20 cellular contexts compared by ENCODE assay signal in genomic region chr6:90303037-90303436, GRCh38. TPM values are rescaled to one million over a fixed set of nuclear protein-coding genes. Genes with fewer than 3 reads are reported as not detected.
A peak's percentile ranks its signal among the peaks of the same experiment; 100 is the strongest.
DNase-seq lines count a peak whose midpoint lies in the region; ATAC-seq and TF ChIP-seq lines count a peak whose summit lies in the region.
"Had no signal": no experiment of that assay in that cellular context is flagged by ENCODE, and none has a peak within 500 bp of the region (broad histone marks: within the 10 kb centered on the region; RNA-seq: fewer than 3 reads in every experiment).

No MANE protein-coding gene starts in this region.

- ATAC-seq in T-helper 17 cell (no peak), memory B cell (ENCODE audit: low read depth) (no peak), foreskin keratinocyte (no peak)
- ATAC-seq: Panc1, SK-N-SH treated with all-trans-retinoic acid at 6 μM for 48 hours had no signal

- H3K9me3 ChIP-seq in DOHH2 (ENCODE audit: control insufficient read depth, insufficient read depth, low read length) (no peaks in the 10 kb centered on the region), T-helper 17 cell (ENCODE audit: control insufficient read depth, low read length, poor library complexity, severe bottlenecking) (no peaks in the 10 kb centered on the region), Karpas-422 (ENCODE audit: low read length) (no peaks in the 10 kb centered on the region)

- peak overlapping the region; percentile 83 for H3K4me3 ChIP-seq in DOHH2 (ENCODE audit: low read length)
- H3K4me3 ChIP-seq in Karpas-422 (ENCODE audit: low read length), result no peak overlapping the region

- DNase-seq in T-helper 17 cell (no peak), memory B cell (ENCODE audit: low spot score in 2 of 2) (no peak), Karpas-422 (no peak), AG08396 (ENCODE audit: low spot score) (no peak), foreskin keratinocyte (no peak), NCI-H1048 (lab: John Stamatoyannopoulos, UW) (no peak)
- DNase-seq: DMS53, EL, GF-D8, MM.1S, NCI-H1092 treated with DMSO at 0.1 percent for 48 hours, NCI-H1436 treated with DMSO at 0.1 percent for 48 hours, NCI-H2029, NCI-H2227 treated with DMSO at 0.1 percent for 48 hours, NCI-H510A treated with DMSO at 0.1 percent for 48 hours, NCI-H748 treated with DMSO at 0.1 percent for 48 hours had no signal

- peaks cover 18% of the 10 kb centered on the region for H3K4me1 Mint-ChIP-seq in T-helper 17 cell
- peaks cover 42% of the 10 kb centered on the region for H3K4me1 Mint-ChIP-seq in memory B cell

- H3K4me3 Mint-ChIP-seq in T-helper 17 cell, result peak overlapping the region; percentile 7
- peak overlapping the region; percentile 47 for H3K4me3 Mint-ChIP-seq in memory B cell

- H3K27me3 Mint-ChIP-seq in T-helper 17 cell, result peaks cover 22% of the 10 kb centered on the region
- H3K27me3 Mint-ChIP-seq in memory B cell, result no peaks in the 10 kb centered on the region

- H3K4me1 ChIP-seq in DOHH2 (ENCODE audit: control insufficient read depth, low read length) (peaks cover 95% of the 10 kb centered on the region), Karpas-422 (ENCODE audit: low read length) (no peaks in the 10 kb centered on the region; the same call in 1 of the 2 replicates), foreskin keratinocyte (no peaks in the 10 kb centered on the region)

- no peak overlapping the region for H3K9ac ChIP-seq in Karpas-422 (ENCODE audit: low read length)

- peaks cover 41% of the 10 kb centered on the region for H3K36me3 ChIP-seq in DOHH2 (ENCODE audit: control insufficient read depth, low read length)
- no peaks in the 10 kb centered on the region for H3K36me3 ChIP-seq in Karpas-422 (ENCODE audit: insufficient read depth, low read length)

- H3K9me2 ChIP-seq in DOHH2 (replicated peaks; ENCODE audit: control insufficient read depth, low read length) (no peaks in the 10 kb centered on the region), Karpas-422 (replicated peaks; ENCODE audit: insufficient read depth, low read length) (no peaks in the 10 kb centered on the region)

- H3K27me3 ChIP-seq in DOHH2 (ENCODE audit: control insufficient read depth, low read length) (no peaks in the 10 kb centered on the region), Karpas-422 (ENCODE audit: low read length) (0 out of 2 replicates have a peak, but pooled peaks cover 3% of the 10 kb centered on the region), foreskin keratinocyte (peaks cover 33% of the 10 kb centered on the region)

- H3K9me3 Mint-ChIP-seq in memory B cell, result peaks cover 1% of the 10 kb centered on the region

- no peak overlapping the region for H3K27ac Mint-ChIP-seq in T-helper 17 cell
- peak overlapping the region; percentile 54 for H3K27ac Mint-ChIP-seq in memory B cell

- H3K27ac ChIP-seq in DOHH2 (ENCODE audit: low read depth, low read length), result peak overlapping the region; percentile 99
- H3K27ac ChIP-seq in Karpas-422 (ENCODE audit: low read length), result no peak overlapping the region
- no peak overlapping the region for H3K27ac ChIP-seq in foreskin keratinocyte
- H3K27ac ChIP-seq: C4-2B had no signal

- peaks cover 41% of the 10 kb centered on the region for H3F3A ChIP-seq in DOHH2 (ENCODE audit: control insufficient read depth, insufficient read depth)

- no peak overlapping the region for H2AFZ ChIP-seq in Karpas-422 (ENCODE audit: low read length)

- TF ChIP-seq CTCF in DOHH2 (IDR thresholded peaks at IDR 0.05; ENCODE audit: low read depth, low read length, poor library complexity, severe bottlenecking), result no peak
- TF ChIP-seq CTCF in foreskin keratinocyte (conservative IDR thresholded peaks at IDR 0.05), result no peak

- peaks cover 91% of the 10 kb centered on the region for H3K79me2 ChIP-seq in DOHH2 (ENCODE audit: control insufficient read depth, low read length)
- H3K79me2 ChIP-seq in Karpas-422 (ENCODE audit: low read length), result no peaks in the 10 kb centered on the region

- H3K4me2 ChIP-seq in DOHH2 (ENCODE audit: low read length) (peak overlapping the region; percentile 96), Karpas-422 (ENCODE audit: low read depth, low read length, poor library complexity, severe bottlenecking) (no peak overlapping the region)

- H3K36me3 Mint-ChIP-seq in T-helper 17 cell (ENCODE audit: low read depth), result peaks cover 2% of the 10 kb centered on the region
- peaks cover 2% of the 10 kb centered on the region for H3K36me3 Mint-ChIP-seq in memory B cell

- H4K20me1 ChIP-seq in DOHH2 (ENCODE audit: control insufficient read depth, insufficient read depth, low read depth, low read length) (no peaks in the 10 kb centered on the region), Karpas-422 (ENCODE audit: insufficient read depth, low read depth, low read length) (no peaks in the 10 kb centered on the region)

RNA-seq across cellular contexts. Expression of gene BACH2, which starts 6.4 kb away (rescaled TPM):
- total RNA-seq in T-helper 17 cell, result 10 to 100 TPM; 53.7 to 69.9 TPM
- total RNA-seq in Karpas-422 (2014; rRNA removed; shearing (Covaris generic); ENCODE audit: low replicate concordance), result 1.4 and 3.2 TPM in 2 replicates
- 0.99 and 1.4 TPM in 2 replicates for total RNA-seq in foreskin keratinocyte
- polyA plus RNA-seq in foreskin keratinocyte, result 0.17 and 0.27 TPM in 2 replicates

Comparison
In these comparisons a context has a peak if more than half of its experiments do, and no peak if none do; other contexts are left out.
1. RNA of gene BACH2, which starts 6.4 kb away (total RNA-seq): 53.7 to 69.9 TPM in T-helper 17 cell; 1.4 to 3.2 TPM in Karpas-422 and 0.99 to 1.4 TPM in foreskin keratinocyte; every median in the first group is over 10 times any median in the second.